ENCODE assay signal across 12 cellular contexts in the genomic region with DNA sequence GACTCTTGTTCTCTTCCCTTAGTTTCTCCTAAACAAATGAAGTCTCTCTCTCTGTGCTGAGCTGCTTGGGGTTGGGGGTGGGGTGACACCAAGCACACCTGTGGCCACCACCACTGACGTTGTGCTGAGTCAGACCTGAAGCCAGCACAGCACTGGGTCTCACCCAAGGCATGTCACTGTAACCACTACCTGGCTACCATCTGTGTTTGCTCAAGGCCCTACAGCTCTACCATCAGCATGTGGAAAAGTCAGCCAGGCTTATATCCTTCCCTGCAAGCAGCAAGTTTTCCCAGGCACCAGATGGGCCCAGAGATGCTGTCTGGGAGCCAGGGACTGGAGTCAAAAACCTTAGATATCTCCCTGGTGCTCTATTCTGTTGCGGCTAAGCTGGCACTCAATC. TPM values are rescaled to one million over a fixed set of nuclear protein-coding genes. Genes with fewer than 3 reads are reported as not detected.
DNase-seq lines count a peak whose midpoint lies in the region; ATAC-seq and TF ChIP-seq lines count a peak whose summit lies in the region.
"Had no signal": no experiment of that assay in that cellular context is flagged by ENCODE, and none has a peak within 500 bp of the region (broad histone marks: within the 10 kb centered on the region; RNA-seq: fewer than 3 reads in every experiment).

No MANE protein-coding gene starts in this region.

- H3K4me3 Mint-ChIP-seq in WTC11 (no peak overlapping the region), T-cell (no peak overlapping the region)

- DNase-seq in DMS53 (lab: John Stamatoyannopoulos, UW) (peak; percentile 93), WTC11 (ENCODE audit: low spot score) (no peak), dedifferentiated amniotic fluid mesenchymal stem cell (ENCODE audit: extremely low spot score) (no peak), T1000 (lab: John Stamatoyannopoulos, UW) (no peak), amygdala (lab: John Stamatoyannopoulos, UW) (no peak), T-cell (no peak)
- DNase-seq: left ventricle myocardium inferior; stimulated activated CD4-positive, alpha-beta T cell treated with anti-CD3 and anti-CD28 coated beads, Interleukin-2, amount 100 ng/mL, for 48 hours had no signal

- H3K36me3 Mint-ChIP-seq in WTC11 (no peaks in the 10 kb centered on the region), T-cell (no peaks in the 10 kb centered on the region)

- H3K4me1 Mint-ChIP-seq in WTC11 (peaks cover 20% of the 10 kb centered on the region), T-cell (no peaks in the 10 kb centered on the region)

- ATAC-seq in GM19035 (IDR thresholded peaks at IDR 0.05; ENCODE audit: unreplicated experiment), result peak; percentile 61
- ATAC-seq in HG03025 (IDR thresholded peaks at IDR 0.05; ENCODE audit: low FRiP score, unreplicated experiment), result peak; percentile 65
- peak; percentile 36 for ATAC-seq in WTC11
- no peak for ATAC-seq in T-cell (replicated peaks in 1 of 4)

- H3K9me3 Mint-ChIP-seq in WTC11 (no peaks in the 10 kb centered on the region), T-cell (no peaks in the 10 kb centered on the region)

- CTCF ChIA-PET in WTC11 (lab: Charles Lee), result no interaction called here
- CTCF ChIA-PET in T-cell (lab: Charles Lee), result no interaction called here

- H3K27me3 Mint-ChIP-seq in WTC11 (ENCODE audit: low read depth), result peaks cover 10% of the 10 kb centered on the region
- H3K27me3 Mint-ChIP-seq in T-cell, result peaks cover 0 to 5% of the 10 kb centered on the region in 2 donors

- POLR2A ChIA-PET in WTC11 (lab: Charles Lee), result no interaction called here
- POLR2A ChIA-PET in T-cell (lab: Charles Lee), result no interaction called here

- no peak for TF ChIP-seq CTCF in WTC11 (IDR thresholded peaks at IDR 0.05)

- H3K27ac Mint-ChIP-seq in WTC11 (peak overlapping the region; percentile 81), T-cell (no peak overlapping the region)

TF ChIP-seq in WTC11, 78 proteins besides CTCF, POLR2A, EP300 and RAD21 (continues in another document):
- TF ChIP-seq, protein P1, sequence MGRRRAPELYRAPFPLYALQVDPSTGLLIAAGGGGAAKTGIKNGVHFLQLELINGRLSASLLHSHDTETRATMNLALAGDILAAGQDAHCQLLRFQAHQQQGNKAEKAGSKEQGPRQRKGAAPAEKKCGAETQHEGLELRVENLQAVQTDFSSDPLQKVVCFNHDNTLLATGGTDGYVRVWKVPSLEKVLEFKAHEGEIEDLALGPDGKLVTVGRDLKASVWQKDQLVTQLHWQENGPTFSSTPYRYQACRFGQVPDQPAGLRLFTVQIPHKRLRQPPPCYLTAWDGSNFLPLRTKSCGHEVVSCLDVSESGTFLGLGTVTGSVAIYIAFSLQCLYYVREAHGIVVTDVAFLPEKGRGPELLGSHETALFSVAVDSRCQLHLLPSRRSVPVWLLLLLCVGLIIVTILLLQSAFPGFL (CRISPR knock-in tag; IDR thresholded peaks at IDR 0.05; ENCODE audit: borderline replicate concordance), result no peak
- TF ChIP-seq RELA (CRISPR knock-in tag; IDR thresholded peaks at IDR 0.05; ENCODE audit: borderline replicate concordance), result no peak
- no peak for TF ChIP-seq SMAD4 (CRISPR knock-in tag; IDR thresholded peaks at IDR 0.05)
- TF ChIP-seq, protein P2, sequence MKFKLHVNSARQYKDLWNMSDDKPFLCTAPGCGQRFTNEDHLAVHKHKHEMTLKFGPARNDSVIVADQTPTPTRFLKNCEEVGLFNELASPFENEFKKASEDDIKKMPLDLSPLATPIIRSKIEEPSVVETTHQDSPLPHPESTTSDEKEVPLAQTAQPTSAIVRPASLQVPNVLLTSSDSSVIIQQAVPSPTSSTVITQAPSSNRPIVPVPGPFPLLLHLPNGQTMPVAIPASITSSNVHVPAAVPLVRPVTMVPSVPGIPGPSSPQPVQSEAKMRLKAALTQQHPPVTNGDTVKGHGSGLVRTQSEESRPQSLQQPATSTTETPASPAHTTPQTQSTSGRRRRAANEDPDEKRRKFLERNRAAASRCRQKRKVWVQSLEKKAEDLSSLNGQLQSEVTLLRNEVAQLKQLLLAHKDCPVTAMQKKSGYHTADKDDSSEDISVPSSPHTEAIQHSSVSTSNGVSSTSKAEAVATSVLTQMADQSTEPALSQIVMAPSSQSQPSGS (CRISPR knock-in tag; IDR thresholded peaks at IDR 0.05; ENCODE audit: borderline replicate concordance, low read depth), result no peak
- TF ChIP-seq, protein P3, sequence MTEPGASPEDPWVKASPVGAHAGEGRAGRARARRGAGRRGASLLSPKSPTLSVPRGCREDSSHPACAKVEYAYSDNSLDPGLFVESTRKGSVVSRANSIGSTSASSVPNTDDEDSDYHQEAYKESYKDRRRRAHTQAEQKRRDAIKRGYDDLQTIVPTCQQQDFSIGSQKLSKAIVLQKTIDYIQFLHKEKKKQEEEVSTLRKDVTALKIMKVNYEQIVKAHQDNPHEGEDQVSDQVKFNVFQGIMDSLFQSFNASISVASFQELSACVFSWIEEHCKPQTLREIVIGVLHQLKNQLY (CRISPR knock-in tag; IDR thresholded peaks at IDR 0.05), result no peak
- TF ChIP-seq, protein P4, sequence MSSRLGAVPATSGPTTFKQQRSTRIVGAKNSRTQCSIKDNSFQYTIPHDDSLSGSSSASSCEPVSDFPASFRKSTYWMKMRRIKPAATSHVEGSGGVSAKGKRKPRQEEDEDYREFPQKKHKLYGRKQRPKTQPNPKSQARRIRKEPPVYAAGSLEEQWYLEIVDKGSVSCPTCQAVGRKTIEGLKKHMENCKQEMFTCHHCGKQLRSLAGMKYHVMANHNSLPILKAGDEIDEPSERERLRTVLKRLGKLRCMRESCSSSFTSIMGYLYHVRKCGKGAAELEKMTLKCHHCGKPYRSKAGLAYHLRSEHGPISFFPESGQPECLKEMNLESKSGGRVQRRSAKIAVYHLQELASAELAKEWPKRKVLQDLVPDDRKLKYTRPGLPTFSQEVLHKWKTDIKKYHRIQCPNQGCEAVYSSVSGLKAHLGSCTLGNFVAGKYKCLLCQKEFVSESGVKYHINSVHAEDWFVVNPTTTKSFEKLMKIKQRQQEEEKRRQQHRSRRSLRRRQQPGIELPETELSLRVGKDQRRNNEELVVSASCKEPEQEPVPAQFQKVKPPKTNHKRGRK (CRISPR knock-in tag; IDR thresholded peaks at IDR 0.05; ENCODE audit: borderline replicate concordance), result no peak
- no peak for TF ChIP-seq GABPB1 (CRISPR knock-in tag; IDR thresholded peaks at IDR 0.05)
- TF ChIP-seq, protein P5, sequence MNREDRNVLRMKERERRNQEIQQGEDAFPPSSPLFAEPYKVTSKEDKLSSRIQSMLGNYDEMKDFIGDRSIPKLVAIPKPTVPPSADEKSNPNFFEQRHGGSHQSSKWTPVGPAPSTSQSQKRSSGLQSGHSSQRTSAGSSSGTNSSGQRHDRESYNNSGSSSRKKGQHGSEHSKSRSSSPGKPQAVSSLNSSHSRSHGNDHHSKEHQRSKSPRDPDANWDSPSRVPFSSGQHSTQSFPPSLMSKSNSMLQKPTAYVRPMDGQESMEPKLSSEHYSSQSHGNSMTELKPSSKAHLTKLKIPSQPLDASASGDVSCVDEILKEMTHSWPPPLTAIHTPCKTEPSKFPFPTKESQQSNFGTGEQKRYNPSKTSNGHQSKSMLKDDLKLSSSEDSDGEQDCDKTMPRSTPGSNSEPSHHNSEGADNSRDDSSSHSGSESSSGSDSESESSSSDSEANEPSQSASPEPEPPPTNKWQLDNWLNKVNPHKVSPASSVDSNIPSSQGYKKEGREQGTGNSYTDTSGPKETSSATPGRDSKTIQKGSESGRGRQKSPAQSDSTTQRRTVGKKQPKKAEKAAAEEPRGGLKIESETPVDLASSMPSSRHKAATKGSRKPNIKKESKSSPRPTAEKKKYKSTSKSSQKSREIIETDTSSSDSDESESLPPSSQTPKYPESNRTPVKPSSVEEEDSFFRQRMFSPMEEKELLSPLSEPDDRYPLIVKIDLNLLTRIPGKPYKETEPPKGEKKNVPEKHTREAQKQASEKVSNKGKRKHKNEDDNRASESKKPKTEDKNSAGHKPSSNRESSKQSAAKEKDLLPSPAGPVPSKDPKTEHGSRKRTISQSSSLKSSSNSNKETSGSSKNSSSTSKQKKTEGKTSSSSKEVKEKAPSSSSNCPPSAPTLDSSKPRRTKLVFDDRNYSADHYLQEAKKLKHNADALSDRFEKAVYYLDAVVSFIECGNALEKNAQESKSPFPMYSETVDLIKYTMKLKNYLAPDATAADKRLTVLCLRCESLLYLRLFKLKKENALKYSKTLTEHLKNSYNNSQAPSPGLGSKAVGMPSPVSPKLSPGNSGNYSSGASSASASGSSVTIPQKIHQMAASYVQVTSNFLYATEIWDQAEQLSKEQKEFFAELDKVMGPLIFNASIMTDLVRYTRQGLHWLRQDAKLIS (CRISPR knock-in tag; IDR thresholded peaks at IDR 0.05; ENCODE audit: borderline replicate concordance), result no peak
- TF ChIP-seq NR1H2 (CRISPR knock-in tag; IDR thresholded peaks at IDR 0.05), result no peak

RNA-seq across cellular contexts. Expression of a gene that starts 6.9 kb away (rescaled TPM):
- not detected in 3 replicates for total RNA-seq in WTC11 (2021)
- not detected for total RNA-seq in T-cell
- total RNA-seq: left ventricle myocardium inferior, LHCN-M2 had no signal

RNA-seq across cellular contexts. Expression of a gene that starts 9.1 kb away (rescaled TPM):
- 0.07 TPM in 1 of 3 replicates, not detected in the others for total RNA-seq in WTC11 (2021)
- not detected for total RNA-seq in T-cell
- total RNA-seq: dermis microvascular lymphatic vessel endothelial cell, LHCN-M2 had no signal

RNA-seq across cellular contexts. Expression of a gene that starts 19.5 kb away (rescaled TPM):
- total RNA-seq in WTC11 (2021), result 0.20 TPM in 1 of 3 replicates, not detected in the others
- total RNA-seq in T-cell, result not detected
- total RNA-seq: left ventricle myocardium inferior had no signal

RNA-seq across cellular contexts. Expression of a gene that starts 25.6 kb away (rescaled TPM):
- total RNA-seq in WTC11 (2021), result 48.1 to 56.6 TPM (median 54.8 TPM) in 3 replicates
- total RNA-seq in T-cell, result 10 to 100 TPM; 44.2 to 56.9 (median 47.3) TPM

RNA-seq across cellular contexts. Expression of a gene that starts 58.1 kb away (rescaled TPM):
- 0.27 to 0.59 TPM in 2 of 3 replicates, not detected in the other for total RNA-seq in WTC11 (2021)
- not detected for total RNA-seq in T-cell
- total RNA-seq: dermis microvascular lymphatic vessel endothelial cell, LHCN-M2 had no signal

Comparison
In these comparisons a context has a peak if more than half of its experiments do, and no peak if none do; other contexts are left out.
1. ATAC-seq: peak in GM19035 (single experiment), HG03025 (single experiment) and WTC11 (single experiment); none in T-cell (0 of 4).